Comparison of ENCODE assay signal across 21 cellular contexts in the genomic region with DNA sequence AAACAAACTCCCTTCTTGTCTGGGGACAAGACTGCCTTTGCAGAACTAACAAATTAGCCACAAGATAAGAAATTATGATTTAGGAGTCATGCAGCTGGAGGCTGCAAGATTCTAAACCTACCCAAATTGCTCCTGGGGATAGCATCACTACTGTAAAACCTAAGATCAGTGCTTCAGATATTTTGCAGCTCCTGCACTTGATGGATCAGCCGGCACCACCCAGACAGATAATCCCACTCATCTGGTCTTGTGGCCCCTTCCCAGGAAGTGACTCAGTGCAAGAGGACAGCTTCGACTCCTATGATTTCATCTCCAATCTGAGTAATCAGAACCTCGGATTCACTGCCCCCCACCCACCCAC.
A peak's percentile ranks its signal among the peaks of the same experiment; 100 is the strongest.
DNase-seq lines count a peak whose midpoint lies in the region; ATAC-seq and TF ChIP-seq lines count a peak whose summit lies in the region.
"Had no signal": no experiment of that assay in that cellular context is flagged by ENCODE, and none has a peak within 500 bp of the region (broad histone marks: within the 10 kb centered on the region; RNA-seq: fewer than 3 reads in every experiment).

No MANE protein-coding gene starts in this region.

- H3K27me3 ChIP-seq in trophoblast cell (ENCODE audit: insufficient read depth, low read length) (no peaks in the 10 kb centered on the region), endodermal cell (ENCODE audit: control insufficient read depth, insufficient read depth, low read length, poor library complexity, severe bottlenecking) (no peaks in the 10 kb centered on the region)
- H3K27me3 ChIP-seq: foreskin keratinocyte, vagina had no signal

- WGBS in trophoblast cell (ENCODE audit: extremely low coverage, insufficient coverage, insufficient read length) = no CpG with 5 or more reads among the region's 3 CpGs
- 96 to 100% methylated on average over 1 to 3 of the region's 3 CpGs for WGBS in endodermal cell (ENCODE audit: insufficient coverage in 1 of 2, insufficient read length in 1 of 2), 2 experiments

- H3K27me3 Mint-ChIP-seq in endothelial cell (ENCODE audit: unreplicated experiment) = peaks cover 2% of the 10 kb centered on the region
- H3K27me3 Mint-ChIP-seq in endodermal cell (ENCODE audit: insufficient read depth) = no peaks in the 10 kb centered on the region
- H3K27me3 Mint-ChIP-seq in WTC11 (ENCODE audit: low read depth) = peaks cover under 1% of the 10 kb centered on the region; the same call in 1 of the 2 replicates

- H3K14ac ChIP-seq in trophoblast cell (ENCODE audit: low read length) = no peak overlapping the region

- H3K27ac Mint-ChIP-seq in endothelial cell (ENCODE audit: unreplicated experiment) (peak overlapping the region; percentile 77), endodermal cell (no peak overlapping the region), WTC11 (no peak overlapping the region)
- H3K27ac Mint-ChIP-seq: activated CD4-positive, alpha-beta T cell treated with anti-CD3 and anti-CD28 coated beads for 36 hours; HFFc6 had no signal

- H3K4me3 ChIP-seq in trophoblast cell (ENCODE audit: low read depth, low read length) (no peak overlapping the region), endodermal cell (ENCODE audit: low read length) (no peak overlapping the region)
- H3K4me3 ChIP-seq: A549, vagina had no signal

- no peak overlapping the region for H3K4me3 Mint-ChIP-seq in endothelial cell (ENCODE audit: unreplicated experiment)
- H3K4me3 Mint-ChIP-seq in endodermal cell = no peak overlapping the region
- H3K4me3 Mint-ChIP-seq in WTC11 = no peak overlapping the region
- H3K4me3 Mint-ChIP-seq: activated CD4-positive, alpha-beta T cell treated with anti-CD3 and anti-CD28 coated beads for 36 hours had no signal

- H3K9me3 ChIP-seq in trophoblast cell (ENCODE audit: insufficient read depth, low read depth, low read length) (peaks cover 6% of the 10 kb centered on the region), endodermal cell (ENCODE audit: control insufficient read depth, low read length) (peaks cover 44% of the 10 kb centered on the region)
- H3K9me3 ChIP-seq: vagina had no signal

- H4K8ac ChIP-seq in trophoblast cell (ENCODE audit: low read depth, low read length) = no peak overlapping the region

- H2BK12ac ChIP-seq in trophoblast cell (ENCODE audit: low read length) = peak overlapping the region; percentile 11

- no peak overlapping the region for H3K9ac ChIP-seq in trophoblast cell (ENCODE audit: low read length)
- H3K9ac ChIP-seq in endodermal cell (ENCODE audit: extremely low read depth, low read length, poor library complexity, severe bottlenecking) = no peak overlapping the region

- CTCF ChIA-PET in WTC11 (lab: Charles Lee) = interaction anchor here (0.9 kb wide), 1 partner anchor 97 kb away, joined by 3 read pairs; no protein-coding TSS in a partner anchor

- no peak overlapping the region for H3K23ac ChIP-seq in trophoblast cell (ENCODE audit: low read length)

- peak; percentile 40 for DNase-seq in NOMO-1 treated with DMSO at 0.1 percent for 48 hours (lab: John Stamatoyannopoulos, UW; ENCODE audit: unreplicated experiment)
- DNase-seq in NOMO-1 treated with dmso at 0.1 percent for 144 hours (lab: John Stamatoyannopoulos, UW; ENCODE audit: unreplicated experiment) = no peak
- peak; percentile 39 for DNase-seq in NCI-H226
- DNase-seq in endothelial cell (ENCODE audit: low spot score) = no peak
- DNase-seq in trophoblast cell = no peak
- DNase-seq in endodermal cell = no peak
- no peak for DNase-seq in WTC11 (ENCODE audit: low spot score)
- DNase-seq: HFFc6, NCI-H1092 treated with DMSO at 0.1 percent for 48 hours, NCI-H2107, NCI-H526 treated with DMSO at 0.1 percent for 48 hours, nucleus accumbens, retina, T-helper 9 cell had no signal

- no peak for ATAC-seq in WTC11
- no peak for ATAC-seq in HG02678 (IDR thresholded peaks at IDR 0.05; ENCODE audit: unreplicated experiment)
- ATAC-seq: A549; activated CD4-positive, alpha-beta T cell treated with anti-CD3 and anti-CD28 coated beads for 36 hours; foreskin keratinocyte had no signal

- H3K4me1 Mint-ChIP-seq in endothelial cell (ENCODE audit: unreplicated experiment) (no peaks in the 10 kb centered on the region), endodermal cell (peaks cover 21% of the 10 kb centered on the region), WTC11 (peaks cover 15% of the 10 kb centered on the region)

- H3K36me3 Mint-ChIP-seq in endothelial cell (ENCODE audit: low read depth, unreplicated experiment) = peaks cover 13% of the 10 kb centered on the region
- peaks cover 12% of the 10 kb centered on the region for H3K36me3 Mint-ChIP-seq in endodermal cell (ENCODE audit: low read depth)
- peaks cover 50% of the 10 kb centered on the region for H3K36me3 Mint-ChIP-seq in WTC11

- H3K4me1 ChIP-seq in trophoblast cell (ENCODE audit: control insufficient read depth in 1 of 2, insufficient read depth in 2 of 2, low read length in 2 of 2) (peaks cover 0 to 2% of the 10 kb centered on the region in 2 experiments), endodermal cell (ENCODE audit: control insufficient read depth, insufficient read depth, low read length) (no peaks in the 10 kb centered on the region)
- H3K4me1 ChIP-seq: A549, foreskin keratinocyte, vagina had no signal

- POLR2A ChIA-PET in WTC11 (lab: Charles Lee) = no interaction called here

- TF ChIP-seq CTCF in endothelial cell (IDR thresholded peaks at IDR 0.05; ENCODE audit: unreplicated experiment) (no peak), endodermal cell (conservative IDR thresholded peaks at IDR 0.05) (no peak), WTC11 (IDR thresholded peaks at IDR 0.05) (no peak)

- H3K9me3 Mint-ChIP-seq in endothelial cell (ENCODE audit: unreplicated experiment) = peaks cover 10% of the 10 kb centered on the region
- H3K9me3 Mint-ChIP-seq in endodermal cell = peaks cover 51% of the 10 kb centered on the region
- H3K9me3 Mint-ChIP-seq in WTC11 = peaks cover 57% of the 10 kb centered on the region

- H2BK120ac ChIP-seq in trophoblast cell (ENCODE audit: insufficient read depth, low read length, poor library complexity) = peak overlapping the region; percentile 19

- H3K79me1 ChIP-seq in trophoblast cell (ENCODE audit: low read length) = peaks cover 20% of the 10 kb centered on the region

- no peak overlapping the region for H2AK5ac ChIP-seq in trophoblast cell (ENCODE audit: low read length)

- H3K18ac ChIP-seq in trophoblast cell (ENCODE audit: low read length) = no peak overlapping the region

- H2BK5ac ChIP-seq in trophoblast cell (ENCODE audit: low read depth, low read length, poor library complexity) = peak overlapping the region; percentile 57

- H3K4me2 ChIP-seq in trophoblast cell (ENCODE audit: low read length) = no peak overlapping the region
- H3K4me2 ChIP-seq: A549 had no signal

- H3K4ac ChIP-seq in trophoblast cell (ENCODE audit: low read depth, low read length) = no peak overlapping the region

- no peaks in the 10 kb centered on the region for H3K36me3 ChIP-seq in trophoblast cell (ENCODE audit: control insufficient read depth in 1 of 2, insufficient read depth in 2 of 2, low read length in 2 of 2)
- H3K36me3 ChIP-seq in endodermal cell (ENCODE audit: control insufficient read depth, insufficient read depth, low read length) = no peaks in the 10 kb centered on the region
- H3K36me3 ChIP-seq: vagina had no signal

- H4K91ac ChIP-seq in trophoblast cell (ENCODE audit: low read depth, low read length) = peak overlapping the region; percentile 41

- no peak overlapping the region for H2AFZ ChIP-seq in trophoblast cell (ENCODE audit: insufficient read depth, low read length, poor library complexity)

- H3K79me2 ChIP-seq in trophoblast cell (ENCODE audit: control insufficient read depth, insufficient read depth, low read length, poor library complexity) = no peaks in the 10 kb centered on the region

- H3K27ac ChIP-seq in trophoblast cell (ENCODE audit: low read depth, low read length) (peak overlapping the region; percentile 91), endodermal cell (ENCODE audit: low read depth, low read length) (no peak overlapping the region)
- H3K27ac ChIP-seq: A549, C4-2B, epithelial cell of prostate, foreskin keratinocyte, vagina had no signal

- H4K12ac ChIP-seq in trophoblast cell (ENCODE audit: low read depth, low read length) = no peak overlapping the region

TF ChIP-seq in WTC11, 78 proteins besides CTCF, POLR2A, EP300 and RAD21 (continues in another document):
- TF ChIP-seq ZNF121 (CRISPR knock-in tag; IDR thresholded peaks at IDR 0.05) = no peak
- no peak for TF ChIP-seq ZNF138 (CRISPR knock-in tag; conservative IDR thresholded peaks at IDR 0.05)
- TF ChIP-seq ZNF423 (CRISPR knock-in tag; IDR thresholded peaks at IDR 0.05) = no peak
- TF ChIP-seq, protein P1, sequence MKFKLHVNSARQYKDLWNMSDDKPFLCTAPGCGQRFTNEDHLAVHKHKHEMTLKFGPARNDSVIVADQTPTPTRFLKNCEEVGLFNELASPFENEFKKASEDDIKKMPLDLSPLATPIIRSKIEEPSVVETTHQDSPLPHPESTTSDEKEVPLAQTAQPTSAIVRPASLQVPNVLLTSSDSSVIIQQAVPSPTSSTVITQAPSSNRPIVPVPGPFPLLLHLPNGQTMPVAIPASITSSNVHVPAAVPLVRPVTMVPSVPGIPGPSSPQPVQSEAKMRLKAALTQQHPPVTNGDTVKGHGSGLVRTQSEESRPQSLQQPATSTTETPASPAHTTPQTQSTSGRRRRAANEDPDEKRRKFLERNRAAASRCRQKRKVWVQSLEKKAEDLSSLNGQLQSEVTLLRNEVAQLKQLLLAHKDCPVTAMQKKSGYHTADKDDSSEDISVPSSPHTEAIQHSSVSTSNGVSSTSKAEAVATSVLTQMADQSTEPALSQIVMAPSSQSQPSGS (CRISPR knock-in tag; IDR thresholded peaks at IDR 0.05; ENCODE audit: borderline replicate concordance, low read depth) = no peak
- TF ChIP-seq, protein P2, sequence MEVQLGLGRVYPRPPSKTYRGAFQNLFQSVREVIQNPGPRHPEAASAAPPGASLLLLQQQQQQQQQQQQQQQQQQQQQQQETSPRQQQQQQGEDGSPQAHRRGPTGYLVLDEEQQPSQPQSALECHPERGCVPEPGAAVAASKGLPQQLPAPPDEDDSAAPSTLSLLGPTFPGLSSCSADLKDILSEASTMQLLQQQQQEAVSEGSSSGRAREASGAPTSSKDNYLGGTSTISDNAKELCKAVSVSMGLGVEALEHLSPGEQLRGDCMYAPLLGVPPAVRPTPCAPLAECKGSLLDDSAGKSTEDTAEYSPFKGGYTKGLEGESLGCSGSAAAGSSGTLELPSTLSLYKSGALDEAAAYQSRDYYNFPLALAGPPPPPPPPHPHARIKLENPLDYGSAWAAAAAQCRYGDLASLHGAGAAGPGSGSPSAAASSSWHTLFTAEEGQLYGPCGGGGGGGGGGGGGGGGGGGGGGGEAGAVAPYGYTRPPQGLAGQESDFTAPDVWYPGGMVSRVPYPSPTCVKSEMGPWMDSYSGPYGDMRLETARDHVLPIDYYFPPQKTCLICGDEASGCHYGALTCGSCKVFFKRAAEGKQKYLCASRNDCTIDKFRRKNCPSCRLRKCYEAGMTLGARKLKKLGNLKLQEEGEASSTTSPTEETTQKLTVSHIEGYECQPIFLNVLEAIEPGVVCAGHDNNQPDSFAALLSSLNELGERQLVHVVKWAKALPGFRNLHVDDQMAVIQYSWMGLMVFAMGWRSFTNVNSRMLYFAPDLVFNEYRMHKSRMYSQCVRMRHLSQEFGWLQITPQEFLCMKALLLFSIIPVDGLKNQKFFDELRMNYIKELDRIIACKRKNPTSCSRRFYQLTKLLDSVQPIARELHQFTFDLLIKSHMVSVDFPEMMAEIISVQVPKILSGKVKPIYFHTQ (CRISPR knock-in tag; IDR thresholded peaks at IDR 0.05) = no peak

Comparison
In these comparisons a context has a peak if more than half of its experiments do, and no peak if none do; other contexts are left out.
1. DNase-seq: peak in NOMO-1 treated with DMSO at 0.1 percent for 48 hours (single experiment) and NCI-H226 (single experiment); none in NOMO-1 treated with dmso at 0.1 percent for 144 hours (single experiment), endothelial cell (single experiment), trophoblast cell (0 of 2), endodermal cell (single experiment) and WTC11 (single experiment).